ENCODE assay signal across 14 cellular contexts in the genomic region with DNA sequence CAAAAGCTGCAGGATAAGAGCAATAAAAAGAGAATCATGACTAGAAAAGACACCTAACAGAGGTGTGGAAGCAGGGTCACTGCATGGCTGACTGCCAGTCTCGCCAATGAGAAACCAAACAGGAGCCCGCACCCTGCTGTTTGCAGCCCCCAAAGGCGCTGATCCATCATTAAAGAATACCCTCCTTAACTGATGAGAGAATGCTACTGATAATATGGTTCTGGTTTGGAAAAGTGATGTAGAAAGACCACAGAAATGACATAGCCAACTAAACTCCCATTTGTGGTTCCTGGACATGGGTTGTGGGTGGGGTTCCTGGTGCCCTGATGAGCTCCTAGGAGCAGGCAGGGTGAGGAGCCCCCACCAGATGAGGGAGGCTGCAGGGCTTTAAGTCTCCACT.
"Had no signal": no experiment of that assay in that cellular context is flagged by ENCODE, and none has a peak within 500 bp of the region (broad histone marks: within the 10 kb centered on the region; RNA-seq: fewer than 3 reads in every experiment).

No MANE protein-coding gene starts in this region.

- H3K36me3 ChIP-seq: ascending aorta, upper lobe of left lung had no signal

- H3K27ac ChIP-seq: ascending aorta, esophagus muscularis mucosa, lower lobe of right lung, upper lobe of left lung had no signal

- H3K4me3 ChIP-seq: ascending aorta, esophagus muscularis mucosa, lower lobe of right lung, upper lobe of left lung had no signal

- H3K9me3 ChIP-seq: ascending aorta, esophagus muscularis mucosa, lower lobe of right lung, upper lobe of left lung had no signal

- ATAC-seq: activated CD8-positive, alpha-beta T cell treated with anti-CD3 and anti-CD28 coated beads, Interleukin-2, amount 10 ng/mL, durations not matched to agents 7 days and 5 days; activated naive CD4-positive, alpha-beta T cell treated with anti-CD3 and anti-CD28 coated beads, Interleukin-2, amount 50 U/mL, for 72 hours; lower lobe of right lung; naive thymus-derived CD8-positive, alpha-beta T cell; stimulated activated memory B cell treated with anti-CD40 and anti-IgM and Interleukin-4, amounts not matched to agents 10 μg/mL and 1 μg/mL and 100 μg/mL, for 72 hours had no signal

- H3K27me3 ChIP-seq: ascending aorta, esophagus muscularis mucosa, upper lobe of left lung had no signal

- DNase-seq: activated CD4-positive, alpha-beta T cell treated with anti-CD3 and anti-CD28 coated beads for 1 hour; activated CD4-positive, alpha-beta T cell treated with anti-CD3 and anti-CD28 coated beads, Interleukin-2, amount 50 U/mL, for 1 hour; activated CD8-positive, alpha-beta T cell treated with anti-CD3 and anti-CD28 coated beads, Interleukin-2, amount 10 ng/mL, durations not matched to agents 7 days and 5 days; central memory CD4-positive, alpha-beta T cell; effector memory CD4-positive, alpha-beta T cell; lower lobe of right lung; naive thymus-derived CD8-positive, alpha-beta T cell; stimulated activated CD4-positive, alpha-beta T cell treated with anti-CD3 and anti-CD28 coated beads, Interleukin-15, amount 100 ng/mL, for 24 hours; T-helper 9 cell; upper lobe of left lung had no signal
